31 cellular contexts compared by ENCODE assay signal in the genomic region with DNA sequence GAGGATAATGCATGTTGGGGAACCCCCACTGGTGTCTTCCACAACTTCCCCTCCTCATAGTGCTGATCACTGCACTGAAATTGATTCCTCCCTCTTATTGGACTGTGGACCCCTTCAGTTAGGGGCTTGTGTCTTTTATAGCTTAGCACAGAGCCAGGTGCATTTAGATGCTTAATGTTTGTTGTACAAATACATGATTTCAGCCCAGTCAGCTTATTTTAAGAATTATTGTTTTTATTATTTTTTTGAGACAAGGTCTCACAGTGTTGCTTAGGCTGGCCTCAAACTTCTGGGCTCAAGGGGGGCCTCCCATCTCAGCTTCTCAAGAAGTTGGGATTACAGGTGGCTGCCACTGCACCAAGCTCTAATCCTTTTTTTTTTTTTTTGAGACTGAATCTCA. TPM values are rescaled to one million over a fixed set of nuclear protein-coding genes. Genes with fewer than 3 reads are reported as not detected.
"Had no signal": no experiment of that assay in that cellular context is flagged by ENCODE, and none has a peak within 500 bp of the region (broad histone marks: within the 10 kb centered on the region; RNA-seq: fewer than 3 reads in every experiment).

No MANE protein-coding gene starts in this region.

- H3K9ac ChIP-seq: neural progenitor cell, parathyroid adenoma had no signal

- ATAC-seq: natural killer cell; psoas muscle; right cardiac atrium; sciatic nerve; stimulated activated memory B cell treated with anti-CD40 and anti-IgM and Interleukin-4, amounts not matched to agents 10 μg/mL and 1 μg/mL and 100 μg/mL, for 72 hours; stimulated activated naive CD8-positive, alpha-beta T cell treated with anti-CD3 and anti-CD28 coated beads, Interleukin-15, amount 100 ng/mL, for 72 hours; stimulated activated naive CD8-positive, alpha-beta T cell treated with anti-CD3 and anti-CD28 coated beads, Interleukin-15, Interleukin-2, amounts not matched to agents 100 U/mL and 50 U/mL, for 24 hours had no signal

- H3K27me3 ChIP-seq: neural progenitor cell, ovary, thyroid gland, upper lobe of left lung, uterus had no signal

- H3K4me1 ChIP-seq: neural progenitor cell, psoas muscle, spleen, upper lobe of left lung had no signal

- H3K4me1 Mint-ChIP-seq: naive B cell; natural killer cell; neural progenitor cell; stimulated activated naive CD8-positive, alpha-beta T cell treated with anti-CD3 and anti-CD28 coated beads, Interleukin-15, amount 100 ng/mL, for 72 hours had no signal

- H3K4me3 ChIP-seq: neural progenitor cell, ovary, psoas muscle, skin epidermis, smooth muscle cell, spleen, thoracic aorta, thyroid gland, tibial nerve, upper lobe of left lung, uterus had no signal

- H3K79me2 ChIP-seq: parathyroid adenoma had no signal

- H3K9me3 Mint-ChIP-seq: natural killer cell, neural progenitor cell had no signal

- H3K27ac ChIP-seq: neural progenitor cell, ovary, parathyroid adenoma, psoas muscle, skin epidermis, spleen, thoracic aorta, thyroid gland, tibial nerve, upper lobe of left lung, uterus had no signal

- DNase-seq: naive B cell; natural killer cell; occipital lobe; ovary; posterior cingulate gyrus; psoas muscle; right cardiac atrium; spleen; stimulated activated CD4-positive, alpha-beta T cell treated with anti-CD3 and anti-CD28 coated beads, Interleukin-12 subunit alpha, Interleukin-12 subunit beta, amount 100 ng/mL, for 4 hours; stimulated activated CD4-positive, alpha-beta T cell treated with anti-CD3 and anti-CD28 coated beads, Interleukin-1b, Interleukin-23, amount 100 ng/mL, for 48 hours; stimulated activated CD4-positive, alpha-beta T cell treated with anti-CD3 and anti-CD28 coated beads, Interleukin-4, amount 100 ng/mL, for 1 hour; stimulated activated CD4-positive, alpha-beta T cell treated with anti-CD3 and anti-CD28 coated beads, Interleukin-4, amount 100 ng/mL, for 4 hours; stimulated activated CD8-positive, alpha-beta memory T cell treated with anti-CD3 and anti-CD28 coated beads, Interleukin-4, amount 100 ng/mL, for 48 hours; stimulated activated naive CD4-positive, alpha-beta T cell; stimulated activated naive CD8-positive, alpha-beta T cell treated with anti-CD3 and anti-CD28 coated beads, Interleukin-15, amount 100 ng/mL, for 72 hours; stimulated activated naive CD8-positive, alpha-beta T cell treated with anti-CD3 and anti-CD28 coated beads, Interleukin-15, Interleukin-2, amounts not matched to agents 100 U/mL and 50 U/mL, for 24 hours; substantia nigra; thyroid gland; trophoblast cell; upper lobe of left lung; uterus had no signal

- H3K27ac Mint-ChIP-seq: naive B cell; natural killer cell; nephron; neural progenitor cell; progenitor cell of endocrine pancreas; stimulated activated memory B cell treated with anti-CD40 and anti-IgM and Interleukin-4, amounts not matched to agents 10 μg/mL and 1 μg/mL and 100 μg/mL, for 72 hours; stimulated activated naive CD8-positive, alpha-beta T cell treated with anti-CD3 and anti-CD28 coated beads, Interleukin-15, amount 100 ng/mL, for 72 hours had no signal

- H3K9me3 ChIP-seq: ovary, psoas muscle, thoracic aorta, thyroid gland, tibial nerve, upper lobe of left lung, uterus had no signal

- H3K4me2 ChIP-seq: neural progenitor cell, smooth muscle cell had no signal

- H3K36me3 Mint-ChIP-seq: natural killer cell had no signal

- H3K4me3 Mint-ChIP-seq: naive B cell; natural killer cell; nephron; neural progenitor cell; stimulated activated memory B cell treated with anti-CD40 and anti-IgM and Interleukin-4, amounts not matched to agents 10 μg/mL and 1 μg/mL and 100 μg/mL, for 72 hours; stimulated activated naive CD8-positive, alpha-beta T cell treated with anti-CD3 and anti-CD28 coated beads, Interleukin-15, amount 100 ng/mL, for 72 hours had no signal

- H3K36me3 ChIP-seq: neural progenitor cell, ovary, spleen, thoracic aorta, thyroid gland, tibial nerve, upper lobe of left lung, uterus had no signal

- H2AFZ ChIP-seq: neural progenitor cell, parathyroid adenoma had no signal

RNA-seq across cellular contexts. Expression of a gene that starts 8.2 kb away (rescaled TPM):
- total RNA-seq: natural killer cell had no signal
